In the genomic region with DNA sequence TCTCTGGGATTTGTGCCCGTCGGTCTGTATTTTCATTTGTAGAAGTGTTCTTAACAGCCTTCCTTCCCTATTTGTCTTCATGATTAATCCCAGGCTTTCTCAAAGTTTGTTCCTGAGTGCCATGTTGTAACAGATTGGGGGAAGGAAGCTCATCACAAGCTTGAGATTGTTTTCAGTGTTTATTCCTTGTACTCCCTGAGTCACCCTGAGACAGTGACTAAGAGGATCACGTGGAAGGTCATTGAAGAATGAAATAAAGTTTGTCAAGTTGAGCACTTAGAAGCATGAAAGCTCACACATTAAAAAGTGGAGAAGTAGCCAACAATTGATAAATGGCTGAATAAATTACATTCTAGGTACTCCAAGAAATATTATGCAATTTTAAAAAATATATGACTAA, we compare ENCODE assay signal across 9 cellular contexts.
DNase-seq lines count a peak whose midpoint lies in the region; ATAC-seq and TF ChIP-seq lines count a peak whose summit lies in the region.
"Had no signal": no experiment of that assay in that cellular context is flagged by ENCODE, and none has a peak within 500 bp of the region (broad histone marks: within the 10 kb centered on the region; RNA-seq: fewer than 3 reads in every experiment).

No MANE protein-coding gene starts in this region.

- no peaks in the 10 kb centered on the region for H3K4me1 ChIP-seq in prostate gland (replicated peaks)

- no peak for TF ChIP-seq CTCF in GM06990 (IDR thresholded peaks at IDR 0.05; ENCODE audit: insufficient read depth, low read length, poor library complexity, severe bottlenecking)
- no peak for TF ChIP-seq CTCF in brain microvascular endothelial cell (IDR thresholded peaks at IDR 0.05; ENCODE audit: low read depth, low read length, missing control alignments)
- TF ChIP-seq CTCF in nephron progenitor cell (IDR thresholded peaks at IDR 0.05): no peak
- no peak for TF ChIP-seq CTCF in prostate gland (IDR thresholded peaks at IDR 0.05)

- peak overlapping the region; percentile 12 for H3K4me3 Mint-ChIP-seq in nephron progenitor cell

- no peak overlapping the region; the same call in 1 of the 2 replicates for H3K4me3 ChIP-seq in GM06990 (replicated peaks; ENCODE audit: low read depth, low read length)
- no peak overlapping the region for H3K4me3 ChIP-seq in brain microvascular endothelial cell (ENCODE audit: low read depth, low read length)
- no peak overlapping the region for H3K4me3 ChIP-seq in prostate gland

- intact Hi-C loops in prostate gland (cut with DNase I): no loop called here

- peaks cover 63% of the 10 kb centered on the region for H3K4me1 Mint-ChIP-seq in nephron progenitor cell

- ATAC-seq in HG03354 (IDR thresholded peaks at IDR 0.05; ENCODE audit: poor library complexity, severe bottlenecking, unreplicated experiment) (peak; percentile 36), GM18858 (IDR thresholded peaks at IDR 0.05; ENCODE audit: unreplicated experiment) (no peak)

- no peak overlapping the region for H3K27ac ChIP-seq in brain microvascular endothelial cell
- no peak overlapping the region for H3K27ac ChIP-seq in prostate gland

- DNase-seq in GM06990 (ENCODE audit: extremely low read depth, insufficient read length) (peak; percentile 15), brain microvascular endothelial cell (peak; percentile 55), nephron progenitor cell (no peak), retina (no peak), prostate gland (ENCODE audit: low spot score) (no peak), COLO668 (lab: John Stamatoyannopoulos, UW; ENCODE audit: unreplicated experiment) (no peak)
- DNase-seq: OCI-M1 had no signal

- H3K36me3 Mint-ChIP-seq in nephron progenitor cell (ENCODE audit: low read depth): no peaks in the 10 kb centered on the region

- H3K27me3 ChIP-seq in GM06990 (replicated peaks; ENCODE audit: control insufficient read depth, insufficient read depth, low read length): no peaks in the 10 kb centered on the region
- no peaks in the 10 kb centered on the region for H3K27me3 ChIP-seq in brain microvascular endothelial cell (replicated peaks)
- no peaks in the 10 kb centered on the region for H3K27me3 ChIP-seq in prostate gland (replicated peaks; ENCODE audit: insufficient read depth)

- WGBS in prostate gland: 64% methylated on average over 3 of the region's 3 CpGs

- H3K9me3 ChIP-seq in prostate gland: no peaks in the 10 kb centered on the region

- H3K36me3 ChIP-seq in GM06990 (ENCODE audit: control insufficient read depth, insufficient read depth, low read length) (no peaks in the 10 kb centered on the region), brain microvascular endothelial cell (replicated peaks) (no peaks in the 10 kb centered on the region), prostate gland (no peaks in the 10 kb centered on the region)

- no peaks in the 10 kb centered on the region for H3K27me3 Mint-ChIP-seq in nephron progenitor cell (ENCODE audit: low read depth, poor library complexity)

- H3K9me3 Mint-ChIP-seq in nephron progenitor cell: no peaks in the 10 kb centered on the region

- TF ChIP-seq POLR2A in prostate gland (IDR thresholded peaks at IDR 0.05): no peak

- peak overlapping the region; percentile 93 for H3K27ac Mint-ChIP-seq in nephron progenitor cell

- in situ Hi-C loops in brain microvascular endothelial cell (cut with HindIII; ENCODE audit: low pct_ligation_motif_present, low sequenced_read_pairs): no loop called here

Comparison
In these comparisons a context has a peak if more than half of its experiments do, and no peak if none do; other contexts are left out.
1. DNase-seq: peak in GM06990 (single experiment) and brain microvascular endothelial cell (single experiment); none in nephron progenitor cell (single experiment), retina (single experiment), prostate gland (single experiment) and COLO668 (single experiment).